ENCODE assay signal across 8 cellular contexts in the genomic region with DNA sequence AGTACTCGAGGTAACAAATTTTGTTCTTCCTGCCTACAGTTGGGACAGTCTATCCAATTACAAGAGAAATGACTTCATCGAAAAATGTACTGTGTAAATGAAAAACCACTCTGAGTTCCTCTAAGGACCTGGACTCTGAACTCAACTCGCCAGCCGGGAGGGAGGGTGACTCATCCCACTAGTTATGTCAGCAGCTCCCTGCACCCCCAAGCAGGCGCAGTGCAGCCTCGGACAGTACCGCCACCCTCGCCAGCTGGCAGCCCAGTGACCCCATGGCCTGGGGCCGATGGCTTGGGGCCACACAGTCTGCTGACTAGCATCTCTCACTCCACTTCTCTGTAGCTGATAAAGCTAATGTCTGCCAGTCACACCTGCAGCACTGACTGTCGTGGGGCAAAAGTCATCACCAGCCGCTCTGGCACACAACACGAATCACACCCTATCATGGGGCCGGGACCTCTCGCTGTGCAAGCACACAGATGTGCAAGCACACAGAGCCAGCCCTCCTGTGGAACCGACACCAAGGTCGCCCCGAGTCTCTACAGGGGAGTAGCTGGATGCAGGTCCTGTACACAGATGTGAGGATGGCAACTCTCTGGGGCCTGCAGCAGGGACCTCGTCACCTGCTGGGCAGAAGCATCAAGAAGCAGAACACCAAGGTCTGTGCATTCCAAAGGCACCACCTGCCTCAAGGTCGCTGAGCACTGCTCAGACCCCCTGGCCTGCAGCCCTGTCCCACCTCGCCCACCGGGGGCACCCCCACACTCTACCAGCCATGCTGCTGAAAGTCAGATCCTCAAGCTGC. TPM values are rescaled to one million over a fixed set of nuclear protein-coding genes. Genes with fewer than 3 reads are reported as not detected.
DNase-seq lines count a peak whose midpoint lies in the region; ATAC-seq and TF ChIP-seq lines count a peak whose summit lies in the region.

No MANE protein-coding gene starts in this region.

- peak overlapping the region; percentile 64 to 79 for H3K9ac ChIP-seq in mucosa of rectum (ENCODE audit: low read depth in 1 of 2, low read length in 2 of 2)

- H3K36me3 ChIP-seq in esophagus (ENCODE audit: control insufficient read depth in 2 of 2, insufficient read depth in 2 of 2, low read length in 1 of 2), result peaks cover 8 to 45% of the 10 kb centered on the region in 2 donors
- H3K36me3 ChIP-seq in mucosa of rectum (ENCODE audit: control insufficient read depth in 2 of 2, insufficient read depth in 2 of 2, low read length in 2 of 2), result peaks cover 49 to 55% of the 10 kb centered on the region in 2 donors

- WGBS in esophagus, 2 donors, result 21 to 24% methylated on average over 21 of the region's 21 CpGs

- no peaks in the 10 kb centered on the region for H3K27me3 ChIP-seq in esophagus (ENCODE audit: control insufficient read depth in 1 of 2, insufficient read depth in 2 of 2, low read length in 2 of 2)
- H3K27me3 ChIP-seq in mucosa of rectum (ENCODE audit: control insufficient read depth in 2 of 2, insufficient read depth in 2 of 2, low read length in 2 of 2), result no peaks in the 10 kb centered on the region

- peak overlapping the region; percentile 73 to 91 for H3K27ac ChIP-seq in esophagus (ENCODE audit: low read depth in 2 of 2, low read length in 1 of 2)
- H3K27ac ChIP-seq in mucosa of rectum (ENCODE audit: low read depth in 2 of 2, low read length in 2 of 2), result peak overlapping the region; percentile 96 to 97
- peak overlapping the region; percentile 41 for H3K27ac ChIP-seq in temporal lobe (ENCODE audit: low read depth, low read length)

- peak; percentile 98 for DNase-seq in ACHN
- peak in 52 of 76 experiments; percentile 8 to 78 (median 48) for DNase-seq in HUDEP-2 (lab: John Stamatoyannopoulos, UW; ENCODE audit: unreplicated experiment in 76 of 76)
- peak; percentile 65 for DNase-seq in activated CD8-positive, alpha-beta memory T cell treated with anti-CD3 and anti-CD28 coated beads, Interleukin-2, amount 50 U/mL, for 4 hours
- no peak for DNase-seq in GM13976 (ENCODE audit: low spot score)

- H3K9me3 ChIP-seq in esophagus (ENCODE audit: control insufficient read depth in 2 of 2, insufficient read depth in 1 of 2, low read depth in 1 of 2, low read length in 1 of 2) (no peaks in the 10 kb centered on the region), mucosa of rectum (ENCODE audit: control insufficient read depth in 2 of 2, low read length in 2 of 2) (no peaks in the 10 kb centered on the region)

- ATAC-seq in HG02763 (IDR thresholded peaks at IDR 0.05; ENCODE audit: unreplicated experiment), result no peak

- in situ Hi-C loops in ACHN (cut with HindIII; ENCODE audit: low pct_ligation_motif_present, low pct_unique_long_range_greater_than_20kb, low sequenced_read_pairs), result no loop called here
- in situ Hi-C loops in GM13976 (cut with MboI; ENCODE audit: low sequenced_read_pairs, unreplicated experiment), result no loop called here

- no peak overlapping the region for H3K4me3 ChIP-seq in esophagus (ENCODE audit: low read depth in 1 of 2, low read length in 2 of 2)
- H3K4me3 ChIP-seq in mucosa of rectum (ENCODE audit: low read length in 2 of 2), result peak overlapping the region; percentile 47 to 64

- TF ChIP-seq CTCF in GM13976 (IDR thresholded peaks at IDR 0.05; ENCODE audit: borderline replicate concordance, control extremely low read depth, extremely low read depth, insufficient read depth, missing control alignments), result no peak

- H3K4me1 ChIP-seq in esophagus (ENCODE audit: control insufficient read depth in 2 of 2, insufficient read depth in 2 of 2, low read length in 1 of 2) (peaks cover 2 to 35% of the 10 kb centered on the region in 2 donors), mucosa of rectum (ENCODE audit: control insufficient read depth in 2 of 2, insufficient read depth in 2 of 2, low read length in 2 of 2) (peaks cover 61 to 72% of the 10 kb centered on the region in 2 donors)

RNA-seq across cellular contexts. Expression of a gene that starts 5.7 kb away (rescaled TPM):
- 10 to 100 TPM; 63.7 to 79.6 TPM for polyA plus RNA-seq in esophagus
- total RNA-seq in temporal lobe, result 32.2 TPM

RNA-seq across cellular contexts. Expression of a gene that starts 38.9 kb away (rescaled TPM):
- polyA plus RNA-seq in esophagus, result 10 to 100 TPM; 17.5 to 41.0 TPM
- total RNA-seq in temporal lobe, result 2.5 TPM

RNA-seq across cellular contexts. Expression of a gene that starts 49.6 kb away (rescaled TPM):
- polyA plus RNA-seq in esophagus, result 1 to 10 TPM; 2.6 to 3.1 TPM
- not detected for total RNA-seq in temporal lobe

RNA-seq across cellular contexts. Expression of a gene that starts 55.1 kb away (rescaled TPM):
- 10 to 100 TPM; 16.3 to 33.7 TPM for polyA plus RNA-seq in esophagus
- 16.2 TPM for total RNA-seq in temporal lobe

Comparison
In these comparisons a context has a peak if more than half of its experiments do, and no peak if none do; other contexts are left out.
1. H3K27ac ChIP-seq: peak in every context shown above with its lines; median percentile 96 in mucosa of rectum; 82 in esophagus; 41 in temporal lobe.
2. H3K4me3 ChIP-seq: peak in mucosa of rectum (2 of 2); none in esophagus (0 of 2).